Comparison of ENCODE assay signal across 26 cellular contexts in genomic region chr22:42595434-42595833, GRCh38. TPM values are rescaled to one million over a fixed set of nuclear protein-coding genes. Genes with fewer than 3 reads are reported as not detected.
A peak's percentile ranks its signal among the peaks of the same experiment; 100 is the strongest.
DNase-seq lines count a peak whose midpoint lies in the region; ATAC-seq, FAIRE-seq and TF ChIP-seq lines count a peak whose summit lies in the region.
"Had no signal": no experiment of that assay in that cellular context is flagged by ENCODE, and none has a peak within 500 bp of the region (broad histone marks: within the 10 kb centered on the region; RNA-seq: fewer than 3 reads in every experiment).

No MANE protein-coding gene starts in this region.

- H3K18ac ChIP-seq in trophoblast cell (ENCODE audit: low read length): peak overlapping the region; percentile 78

- no peak overlapping the region for H3K9ac ChIP-seq in trophoblast cell (ENCODE audit: low read length)

- H3K4me3 Mint-ChIP-seq in IgD-negative memory B cell: no peak overlapping the region
- H3K4me3 Mint-ChIP-seq in naive thymus-derived CD8-positive, alpha-beta T cell: no peak overlapping the region
- H3K4me3 Mint-ChIP-seq: activated T-cell treated with anti-CD3 and anti-CD28 coated beads, Interleukin-2, amount 50 U/mL, for 4 hours; CD14-positive monocyte had no signal

- no peak overlapping the region for H3K4me2 ChIP-seq in trophoblast cell (ENCODE audit: low read length)

- peaks cover 2% of the 10 kb centered on the region for H3K36me3 Mint-ChIP-seq in IgD-negative memory B cell
- peaks cover 0 to 98% (median 21%) of the 10 kb centered on the region in 3 donors for H3K36me3 Mint-ChIP-seq in naive thymus-derived CD8-positive, alpha-beta T cell

- ATAC-seq in left cardiac atrium: peak; percentile 35 to 58
- ATAC-seq in naive thymus-derived CD8-positive, alpha-beta T cell: no peak
- ATAC-seq: activated T-cell treated with anti-CD3 and anti-CD28 coated beads, Interleukin-2, amount 50 U/mL, for 4 hours; gastroesophageal sphincter; Panc1; stimulated activated naive CD8-positive, alpha-beta T cell treated with anti-CD3 and anti-CD28 coated beads, Interleukin-15, Interleukin-2, amounts not matched to agents 100 U/mL and 50 U/mL, for 24 hours had no signal

- no peak overlapping the region for H2AFZ ChIP-seq in trophoblast cell (ENCODE audit: insufficient read depth, low read length, poor library complexity)

- H3K27me3 ChIP-seq in bronchial epithelial cell (ENCODE audit: control insufficient read depth, insufficient read depth, low read length): no peaks in the 10 kb centered on the region
- no peaks in the 10 kb centered on the region for H3K27me3 ChIP-seq in trophoblast cell (ENCODE audit: insufficient read depth, low read length)
- no peaks in the 10 kb centered on the region for H3K27me3 ChIP-seq in thyroid gland
- H3K27me3 ChIP-seq: ascending aorta, gastroesophageal sphincter, tibial nerve had no signal

- TF ChIP-seq CTCF in bronchial epithelial cell (IDR thresholded peaks at IDR 0.05; ENCODE audit: insufficient read depth, low read length, severe bottlenecking) (no peak), thyroid gland (IDR thresholded peaks at IDR 0.05) (no peak)

- no peaks in the 10 kb centered on the region for H3K9me3 Mint-ChIP-seq in IgD-negative memory B cell
- no peaks in the 10 kb centered on the region for H3K9me3 Mint-ChIP-seq in naive thymus-derived CD8-positive, alpha-beta T cell
- H3K9me3 Mint-ChIP-seq: activated T-cell treated with anti-CD3 and anti-CD28 coated beads, Interleukin-2, amount 50 U/mL, for 4 hours; CD14-positive monocyte had no signal

- peak overlapping the region; percentile 7 for H4K91ac ChIP-seq in trophoblast cell (ENCODE audit: low read depth, low read length)

- H3K9me3 ChIP-seq in trophoblast cell (ENCODE audit: insufficient read depth, low read depth, low read length) (peaks cover 3% of the 10 kb centered on the region), thyroid gland (no peaks in the 10 kb centered on the region)
- H3K9me3 ChIP-seq: ascending aorta, gastroesophageal sphincter, tibial nerve had no signal

- H3K36me3 ChIP-seq in bronchial epithelial cell (ENCODE audit: control insufficient read depth, insufficient read depth, low read length) (peaks cover 39% of the 10 kb centered on the region), trophoblast cell (ENCODE audit: control insufficient read depth in 1 of 2, insufficient read depth in 2 of 2, low read length in 2 of 2) (peaks cover 51 to 64% of the 10 kb centered on the region in 2 experiments), thyroid gland (peaks cover 74 to 80% of the 10 kb centered on the region in 2 donors)

- no peak for TF ChIP-seq POLR2A in thyroid gland (IDR thresholded peaks at IDR 0.05)

- H3K4me1 ChIP-seq in trophoblast cell (ENCODE audit: control insufficient read depth in 1 of 2, insufficient read depth in 2 of 2, low read length in 2 of 2) (peaks cover 14 to 27% of the 10 kb centered on the region in 2 experiments), thyroid gland (no peaks in the 10 kb centered on the region)
- H3K4me1 ChIP-seq: ascending aorta had no signal

- no CpG with 5 or more reads among the region's 3 CpGs for WGBS in trophoblast cell (ENCODE audit: extremely low coverage, insufficient coverage, insufficient read length)
- WGBS in thyroid gland, 2 donors: 78 to 87% methylated on average over 2 to 3 of the region's 3 CpGs

- no peaks in the 10 kb centered on the region for H3K27me3 Mint-ChIP-seq in IgD-negative memory B cell
- no peaks in the 10 kb centered on the region for H3K27me3 Mint-ChIP-seq in naive thymus-derived CD8-positive, alpha-beta T cell

- H4K12ac ChIP-seq in trophoblast cell (ENCODE audit: low read depth, low read length): no peak overlapping the region

- H3K4ac ChIP-seq in trophoblast cell (ENCODE audit: low read depth, low read length): no peak overlapping the region

- H2BK12ac ChIP-seq in trophoblast cell (ENCODE audit: low read length): no peak overlapping the region

- peak overlapping the region; percentile 25 for H4K8ac ChIP-seq in trophoblast cell (ENCODE audit: low read depth, low read length)

- H3K79me1 ChIP-seq in trophoblast cell (ENCODE audit: low read length): peaks cover 12% of the 10 kb centered on the region

- H3K4me1 Mint-ChIP-seq in IgD-negative memory B cell: no peaks in the 10 kb centered on the region
- peaks cover 0 to 6% (median 3%) of the 10 kb centered on the region in 4 donors for H3K4me1 Mint-ChIP-seq in naive thymus-derived CD8-positive, alpha-beta T cell
- H3K4me1 Mint-ChIP-seq: CD14-positive monocyte had no signal

- H3K79me2 ChIP-seq in trophoblast cell (ENCODE audit: control insufficient read depth, insufficient read depth, low read length, poor library complexity): peaks cover 3% of the 10 kb centered on the region

- FAIRE-seq in bronchial epithelial cell (lab: Jason Lieb, UNC): peak; percentile 62
- FAIRE-seq: keratinocyte, TTC549 had no signal

- peak overlapping the region in 2 of 3 donors; percentile 50 to 67 for H3K27ac Mint-ChIP-seq in IgD-negative memory B cell
- peak overlapping the region in 2 of 10 donors; percentile 41 to 80 for H3K27ac Mint-ChIP-seq in naive thymus-derived CD8-positive, alpha-beta T cell

- peak overlapping the region; percentile 26 for H3K14ac ChIP-seq in trophoblast cell (ENCODE audit: low read length)

- H3K4me3 ChIP-seq in bronchial epithelial cell (ENCODE audit: low read depth, low read length) (no peak overlapping the region), trophoblast cell (ENCODE audit: low read depth, low read length) (no peak overlapping the region), thyroid gland (replicated peaks in 1 of 3) (no peak overlapping the region)
- H3K4me3 ChIP-seq: ascending aorta, gastroesophageal sphincter, lung, tibial nerve had no signal

- H3K27ac ChIP-seq in trophoblast cell (ENCODE audit: low read depth, low read length) (peak overlapping the region; percentile 59), thyroid gland (no peak overlapping the region)
- H3K27ac ChIP-seq: ascending aorta had no signal

- DNase-seq in bronchial epithelial cell (ENCODE audit: low read depth) (no peak), left cardiac atrium (no peak), trophoblast cell (no peak), NCI-H2227 (lab: John Stamatoyannopoulos, UW; ENCODE audit: unreplicated experiment) (no peak), thyroid gland (no peak), hepatic stellate cell (ENCODE audit: low spot score) (no peak)
- no peak for DNase-seq in naive thymus-derived CD8-positive, alpha-beta T cell
- DNase-seq: activated naive CD4-positive, alpha-beta T cell treated with anti-CD3 and anti-CD28 coated beads, Interleukin-2, amount 50 U/mL, for 16 hours; activated T-cell treated with anti-CD3 and anti-CD28 coated beads, Interleukin-2, amount 50 U/mL, for 4 hours; H7; Kasumi-1; NCI-H1694 treated with DMSO at 0.1 percent for 48 hours; NCI-H2171 treated with DMSO at 0.1 percent for 48 hours; NCI-H524 treated with DMSO at 0.1 percent for 48 hours; stimulated activated CD4-positive, alpha-beta T cell treated with anti-CD3 and anti-CD28 coated beads, Interleukin-4, amount 100 ng/mL, for 1 hour; stimulated activated naive CD8-positive, alpha-beta T cell treated with anti-CD3 and anti-CD28 coated beads, Interleukin-15, Interleukin-2, amounts not matched to agents 100 U/mL and 50 U/mL, for 24 hours had no signal

- H2BK120ac ChIP-seq in trophoblast cell (ENCODE audit: insufficient read depth, low read length, poor library complexity): no peak overlapping the region

- peak overlapping the region; percentile 83 for H2BK5ac ChIP-seq in trophoblast cell (ENCODE audit: low read depth, low read length, poor library complexity)

- intact Hi-C loops in left cardiac atrium (cut with DNase I): no loop called here
- intact Hi-C loops in thyroid gland (cut with DNase I): no loop called here

- POLR2A ChIA-PET in naive thymus-derived CD8-positive, alpha-beta T cell (lab: Charles Lee): interaction anchor here (0.5 to 1.7 kb wide), 2 partner anchors 19 to 90 kb away, joined by 7 read pairs; partner anchors contain the start of gene POLDIP3

- H2AK5ac ChIP-seq in trophoblast cell (ENCODE audit: low read length): no peak overlapping the region

- no peak overlapping the region for H3K23ac ChIP-seq in trophoblast cell (ENCODE audit: low read length)

RNA-seq across cellular contexts. Expression of gene POLDIP3, which starts 19.2 kb away (rescaled TPM):
- 78.2 TPM for polyA plus RNA-seq in IgD-negative memory B cell
- total RNA-seq in bronchial epithelial cell (16.8 and 25.1 TPM in 2 replicates), left cardiac atrium (10 to 100 TPM; 32.5 to 34.7 TPM), thyroid gland (10 to 100 TPM; 46.1 to 55.4 (median 49.8) TPM)
- 43.3 and 46.1 TPM in 2 replicates for polyA plus RNA-seq in trophoblast cell (2013)
- total RNA-seq in naive thymus-derived CD8-positive, alpha-beta T cell: 10 to 100 TPM; 81.1 to 85.8 TPM
- 10 to 100 TPM; 60.7 to 93.6 (median 70.5) TPM for polyA plus RNA-seq in naive thymus-derived CD8-positive, alpha-beta T cell

RNA-seq across cellular contexts. Expression of gene SERHL2, which starts 41.7 kb away (rescaled TPM):
- polyA plus RNA-seq in IgD-negative memory B cell: 4.5 TPM
- total RNA-seq in bronchial epithelial cell (0.79 and 1.4 TPM in 2 replicates), left cardiac atrium (1 to 10 TPM; 1.4 to 2.1 TPM), thyroid gland (1 to 10 TPM in 2 of 4 donors, under 1 TPM in 1, not detected in 1; 0.83 to 5.1 (median 3.1) TPM)
- polyA plus RNA-seq in trophoblast cell (2013): 7.1 and 7.2 TPM in 2 replicates
- under 1 TPM; 0.69 to 0.81 TPM for total RNA-seq in naive thymus-derived CD8-positive, alpha-beta T cell
- polyA plus RNA-seq in naive thymus-derived CD8-positive, alpha-beta T cell: under 1 TPM in 2 of 3 donors, not detected in 1; 0.43 to 0.44 TPM

RNA-seq across cellular contexts. Expression of gene ATP5MGL, which starts 45.0 kb away (rescaled TPM):
- polyA plus RNA-seq in IgD-negative memory B cell: 0.51 TPM
- total RNA-seq in bronchial epithelial cell (0.26 and 1.1 TPM in 2 replicates), left cardiac atrium (under 1 TPM; 0.42 to 0.77 TPM), thyroid gland (not detected)
- not detected in 2 replicates for polyA plus RNA-seq in trophoblast cell (2013)
- total RNA-seq in naive thymus-derived CD8-positive, alpha-beta T cell: 1 to 10 TPM; 2.6 to 3.0 TPM
- under 1 TPM in 1 of 3 donors, not detected in 2; 0.23 TPM for polyA plus RNA-seq in naive thymus-derived CD8-positive, alpha-beta T cell
- total RNA-seq: ascending aorta, omental fat pad had no signal
- polyA plus RNA-seq: keratinocyte had no signal

RNA-seq across cellular contexts. Expression of gene CYB5R3, which starts 53.8 kb away (rescaled TPM):
- polyA plus RNA-seq in IgD-negative memory B cell: 138 TPM
- total RNA-seq in bronchial epithelial cell: 9.0 and 16.4 TPM in 2 replicates
- total RNA-seq in left cardiac atrium: 100 to 1,000 TPM; 295 to 306 TPM
- 155 and 156 TPM in 2 replicates for polyA plus RNA-seq in trophoblast cell (2013)
- 100 to 1,000 TPM in 1 of 4 donors, 10 to 100 TPM in 3; 52.6 to 120 (median 75.5) TPM for total RNA-seq in thyroid gland
- 10 to 100 TPM; 34.7 to 36.5 TPM for total RNA-seq in naive thymus-derived CD8-positive, alpha-beta T cell
- 10 to 100 TPM; 37.1 to 70.2 (median 37.9) TPM for polyA plus RNA-seq in naive thymus-derived CD8-positive, alpha-beta T cell

Comparison
In these comparisons a context has a peak if more than half of its experiments do, and no peak if none do; other contexts are left out.
1. ATAC-seq: peak in left cardiac atrium (2 of 2); none in naive thymus-derived CD8-positive, alpha-beta T cell (0 of 2).